Comparison of ENCODE assay signal across 1 cellular context in the genomic region with DNA sequence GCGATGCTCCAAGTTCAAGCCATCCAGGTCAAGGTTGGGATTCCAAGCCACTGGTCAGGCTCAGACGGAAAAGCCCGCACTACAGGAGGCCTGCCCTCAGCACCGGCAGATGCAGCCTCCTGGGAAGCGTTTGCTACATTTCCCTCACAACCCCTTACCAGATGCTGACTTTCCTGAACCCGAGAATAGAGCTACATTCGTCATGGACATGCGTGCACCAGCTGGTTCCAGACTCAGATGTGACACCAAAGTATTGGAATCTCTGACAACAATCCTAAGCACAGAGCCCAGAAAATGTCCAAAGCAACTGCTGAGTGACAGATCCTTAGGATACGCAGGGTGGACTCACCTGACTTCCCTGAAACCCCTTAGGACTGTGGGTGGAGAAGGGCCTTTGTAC.
TF ChIP-seq lines count a peak whose summit lies in the region.

No MANE protein-coding gene starts in this region.

TF ChIP-seq in H1, 55 proteins besides CTCF, POLR2A, EP300 and RAD21:
- TF ChIP-seq SUZ12 (IDR thresholded peaks at IDR 0.05; ENCODE audit: low read length) (no peak), RXRA (IDR thresholded peaks at IDR 0.05; ENCODE audit: insufficient read depth, low read depth, low read length) (no peak), SP1 (IDR thresholded peaks at IDR 0.05; ENCODE audit: low read depth, low read length) (no peak), JUND (IDR thresholded peaks at IDR 0.05; ENCODE audit: low read length) (no peak)
